Comparison of ENCODE assay signal across 8 cellular contexts in the genomic region with DNA sequence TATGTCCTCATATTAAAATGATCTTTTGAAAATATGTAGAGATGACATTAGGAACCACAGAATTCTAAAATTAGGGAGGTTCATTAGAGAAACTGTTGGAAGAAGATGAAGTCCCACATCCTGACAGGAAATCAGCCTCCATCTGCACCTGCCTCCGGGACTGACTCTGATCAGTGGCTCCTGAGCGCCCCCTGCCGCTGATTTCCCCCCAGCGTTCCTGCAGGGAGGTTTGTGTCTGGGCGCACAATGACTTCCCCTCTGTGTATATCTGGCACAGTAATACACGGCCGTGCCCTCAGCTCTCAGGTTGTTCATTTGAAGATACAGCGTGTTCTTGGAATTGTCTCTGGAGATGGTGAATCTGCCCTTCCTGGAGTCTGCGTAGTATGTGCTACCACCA.
DNase-seq lines count a peak whose midpoint lies in the region; ATAC-seq, FAIRE-seq and TF ChIP-seq lines count a peak whose summit lies in the region.
"Not testable (repeated sequence)": the region's sequence is repeated elsewhere in the genome, so short reads cannot be mapped to it uniquely, and the experiment has no call there.

No MANE protein-coding gene starts in this region.

- not testable (repeated sequence) for H2AFZ ChIP-seq in OCI-LY3 (ENCODE audit: low read depth, low read length)

- H3K9ac ChIP-seq in OCI-LY3 (ENCODE audit: low read length) = not testable (repeated sequence)

- H3K36me3 Mint-ChIP-seq in CD8-positive, alpha-beta T cell; activated CD4-positive, alpha-beta T cell treated with anti-CD3 and anti-CD28 coated beads, Interleukin-2, amount 10 ng/mL, durations not matched to agents 24 days and 14 days (ENCODE audit: low read depth); activated T-cell treated with anti-CD3 and anti-CD28 coated beads, Interleukin-2, amount 50 U/mL, for 24 hours (ENCODE audit: low read depth); activated naive CD8-positive, alpha-beta T cell treated with anti-CD3 and anti-CD28 coated beads, Interleukin-2, amount 50 U/mL, for 24 hours (ENCODE audit: low read depth); stimulated activated naive B cell treated with anti-CD40 and anti-IgM and Interleukin-4, amounts not matched to agents 10 μg/mL and 1 μg/mL and 100 μg/mL, for 72 hours: not testable (repeated sequence)

- H3K9me3 Mint-ChIP-seq in CD8-positive, alpha-beta T cell; activated CD4-positive, alpha-beta T cell treated with anti-CD3 and anti-CD28 coated beads, Interleukin-2, amount 10 ng/mL, durations not matched to agents 24 days and 14 days; activated T-cell treated with anti-CD3 and anti-CD28 coated beads, Interleukin-2, amount 50 U/mL, for 24 hours; activated naive CD8-positive, alpha-beta T cell treated with anti-CD3 and anti-CD28 coated beads, Interleukin-2, amount 50 U/mL, for 24 hours; stimulated activated naive B cell treated with anti-CD40 and anti-IgM and Interleukin-4, amounts not matched to agents 10 μg/mL and 1 μg/mL and 100 μg/mL, for 72 hours: not testable (repeated sequence)

- not testable (repeated sequence) for H3K9me3 ChIP-seq in CD8-positive, alpha-beta T cell (ENCODE audit: low read length); OCI-LY3 (ENCODE audit: insufficient read depth, low read length)

- not testable (repeated sequence) for H3K4me3 ChIP-seq in CD8-positive, alpha-beta T cell (ENCODE audit: low read depth, low read length); OCI-LY3 (ENCODE audit: low read length)

- H3K4me1 Mint-ChIP-seq in CD8-positive, alpha-beta T cell (ENCODE audit: low read depth); activated CD4-positive, alpha-beta T cell treated with anti-CD3 and anti-CD28 coated beads, Interleukin-2, amount 10 ng/mL, durations not matched to agents 24 days and 14 days; activated T-cell treated with anti-CD3 and anti-CD28 coated beads, Interleukin-2, amount 50 U/mL, for 24 hours (ENCODE audit: low read depth); activated naive CD8-positive, alpha-beta T cell treated with anti-CD3 and anti-CD28 coated beads, Interleukin-2, amount 50 U/mL, for 24 hours; stimulated activated naive B cell treated with anti-CD40 and anti-IgM and Interleukin-4, amounts not matched to agents 10 μg/mL and 1 μg/mL and 100 μg/mL, for 72 hours: not testable (repeated sequence)

- CTCF ChIA-PET in CD8-positive, alpha-beta T cell (lab: Charles Lee) = interaction anchor here (1.0 to 3.0 kb wide), 7 partner anchors 10 to 106 kb away, joined by 3 to 24 read pairs (median 4); no protein-coding TSS in a partner anchor

- intact Hi-C loops in CD8-positive, alpha-beta T cell (cut with DNase I, micrococcal nuclease) = loop anchor here in 1 of 2 experiments (10.0 kb wide), 1 partner anchor 255 kb away; no protein-coding TSS in a partner anchor
- intact Hi-C loops in activated CD4-positive, alpha-beta T cell treated with anti-CD3 and anti-CD28 coated beads, Interleukin-2, amount 10 ng/mL, durations not matched to agents 24 days and 14 days (cut with micrococcal nuclease) = not testable (repeated sequence)

- H3K27ac Mint-ChIP-seq in CD8-positive, alpha-beta T cell; activated CD4-positive, alpha-beta T cell treated with anti-CD3 and anti-CD28 coated beads, Interleukin-2, amount 10 ng/mL, durations not matched to agents 24 days and 14 days; activated T-cell treated with anti-CD3 and anti-CD28 coated beads, Interleukin-2, amount 50 U/mL, for 24 hours; activated naive CD8-positive, alpha-beta T cell treated with anti-CD3 and anti-CD28 coated beads, Interleukin-2, amount 50 U/mL, for 24 hours; stimulated activated naive B cell treated with anti-CD40 and anti-IgM and Interleukin-4, amounts not matched to agents 10 μg/mL and 1 μg/mL and 100 μg/mL, for 72 hours: not testable (repeated sequence)

- H3K27me3 Mint-ChIP-seq in CD8-positive, alpha-beta T cell (ENCODE audit: low read depth); activated CD4-positive, alpha-beta T cell treated with anti-CD3 and anti-CD28 coated beads, Interleukin-2, amount 10 ng/mL, durations not matched to agents 24 days and 14 days; activated T-cell treated with anti-CD3 and anti-CD28 coated beads, Interleukin-2, amount 50 U/mL, for 24 hours; activated naive CD8-positive, alpha-beta T cell treated with anti-CD3 and anti-CD28 coated beads, Interleukin-2, amount 50 U/mL, for 24 hours; stimulated activated naive B cell treated with anti-CD40 and anti-IgM and Interleukin-4, amounts not matched to agents 10 μg/mL and 1 μg/mL and 100 μg/mL, for 72 hours: not testable (repeated sequence)

- H3K79me2 ChIP-seq in OCI-LY3 (ENCODE audit: low read length) = not testable (repeated sequence)

- FAIRE-seq in GM18507 (lab: Jason Lieb, UNC) = peak; percentile 36

- POLR2A ChIA-PET in CD8-positive, alpha-beta T cell (lab: Charles Lee) = not testable (repeated sequence)

- H3K27me3 ChIP-seq in CD8-positive, alpha-beta T cell (ENCODE audit: insufficient read depth, low read length); OCI-LY3 (ENCODE audit: low read depth, low read length): not testable (repeated sequence)

- TF ChIP-seq CTCF in CD8-positive, alpha-beta T cell (IDR thresholded peaks at IDR 0.05) = peak; percentile 51
- TF ChIP-seq CTCF in OCI-LY3 (IDR thresholded peaks at IDR 0.05; ENCODE audit: low read depth, low read length) = peak; percentile 52

- not testable (repeated sequence) for H3K36me3 ChIP-seq in CD8-positive, alpha-beta T cell (ENCODE audit: insufficient read depth, low read length); OCI-LY3 (replicated peaks; ENCODE audit: low read depth, low read length)

- ATAC-seq in CD8-positive, alpha-beta T cell; activated naive CD8-positive, alpha-beta T cell treated with anti-CD3 and anti-CD28 coated beads, Interleukin-2, amount 50 U/mL, for 24 hours; stimulated activated naive B cell treated with anti-CD40 and anti-IgM and Interleukin-4, amounts not matched to agents 10 μg/mL and 1 μg/mL and 100 μg/mL, for 72 hours (replicated peaks): not testable (repeated sequence)

- not testable (repeated sequence) for H3K4me2 ChIP-seq in OCI-LY3 (ENCODE audit: low read length)

- peak in 4 of 7 experiments; percentile 28 to 59 (median 42) for DNase-seq in CD8-positive, alpha-beta T cell
- not testable (repeated sequence) for DNase-seq in GM18507 (ENCODE audit: extremely low spot score, insufficient read length, low read depth)
- DNase-seq in activated CD4-positive, alpha-beta T cell treated with anti-CD3 and anti-CD28 coated beads, Interleukin-2, amount 10 ng/mL, durations not matched to agents 24 days and 14 days = peak; percentile 86
- peak; percentile 76 for DNase-seq in activated T-cell treated with anti-CD3 and anti-CD28 coated beads, Interleukin-2, amount 50 U/mL, for 24 hours
- peak; percentile 42 for DNase-seq in activated naive CD8-positive, alpha-beta T cell treated with anti-CD3 and anti-CD28 coated beads, Interleukin-2, amount 50 U/mL, for 24 hours
- peak; percentile 32 for DNase-seq in stimulated activated CD4-positive, alpha-beta T cell treated with anti-CD3 and anti-CD28 coated beads, Interleukin-12 subunit alpha, Interleukin-12 subunit beta, amount 100 ng/mL, for 4 hours
- DNase-seq in stimulated activated naive B cell treated with anti-CD40 and anti-IgM and Interleukin-4, amounts not matched to agents 10 μg/mL and 1 μg/mL and 100 μg/mL, for 72 hours = peak; percentile 24

- H4K20me1 ChIP-seq in OCI-LY3 (ENCODE audit: insufficient read depth, low read length) = not testable (repeated sequence)

- not testable (repeated sequence) for H3K4me1 ChIP-seq in CD8-positive, alpha-beta T cell (ENCODE audit: insufficient read depth, low read length); OCI-LY3 (ENCODE audit: low read length)

- not testable (repeated sequence) for H3K4me3 Mint-ChIP-seq in CD8-positive, alpha-beta T cell; activated CD4-positive, alpha-beta T cell treated with anti-CD3 and anti-CD28 coated beads, Interleukin-2, amount 10 ng/mL, durations not matched to agents 24 days and 14 days; activated T-cell treated with anti-CD3 and anti-CD28 coated beads, Interleukin-2, amount 50 U/mL, for 24 hours; activated naive CD8-positive, alpha-beta T cell treated with anti-CD3 and anti-CD28 coated beads, Interleukin-2, amount 50 U/mL, for 24 hours; stimulated activated naive B cell treated with anti-CD40 and anti-IgM and Interleukin-4, amounts not matched to agents 10 μg/mL and 1 μg/mL and 100 μg/mL, for 72 hours

- not testable (repeated sequence) for H3K27ac ChIP-seq in CD8-positive, alpha-beta T cell (ENCODE audit: low read depth, low read length); OCI-LY3 (ENCODE audit: low read length)
